Comparison of ENCODE assay signal across 9 cellular contexts in genomic region chr13:99970761-99971575, GRCh38. TPM values are rescaled to one million over a fixed set of nuclear protein-coding genes. Genes with fewer than 3 reads are reported as not detected.
DNase-seq lines count a peak whose midpoint lies in the region; ATAC-seq and TF ChIP-seq lines count a peak whose summit lies in the region.
"Had no signal": no experiment of that assay in that cellular context is flagged by ENCODE, and none has a peak within 500 bp of the region (broad histone marks: within the 10 kb centered on the region; RNA-seq: fewer than 3 reads in every experiment).

No MANE protein-coding gene starts in this region.

- ATAC-seq in heart left ventricle: no peak
- peak; percentile 40 for ATAC-seq in left lobe of liver
- ATAC-seq in GM19467 (IDR thresholded peaks at IDR 0.05; ENCODE audit: unreplicated experiment): no peak
- no peak for ATAC-seq in HG02571 (IDR thresholded peaks at IDR 0.05; ENCODE audit: unreplicated experiment)
- no peak for ATAC-seq in GM18868 (IDR thresholded peaks at IDR 0.05; ENCODE audit: unreplicated experiment)

- H3K4me1 ChIP-seq in right atrium auricular region (peaks cover 0 to 37% of the 10 kb centered on the region in 2 donors), heart left ventricle (peaks cover 10 to 39% (median 20%) of the 10 kb centered on the region in 12 donors)

- WGBS in heart left ventricle, 4 donors: 0 to 2% (median 1%) methylated on average over 7 to 100 of the region's 100 CpGs

- H3K4me3 ChIP-seq in right atrium auricular region: peak overlapping the region in 1 of 2 donors; percentile 30
- H3K4me3 ChIP-seq in heart left ventricle: peak overlapping the region in 6 of 12 donors; percentile 5 to 38 (median 17)
- peak overlapping the region; percentile 93 for H3K4me3 ChIP-seq in WERI-Rb-1 (ENCODE audit: low read depth, low read length)

- intact Hi-C loops in heart left ventricle (cut with DNase I): no loop called here

- no peak overlapping the region for H3K27ac ChIP-seq in right atrium auricular region
- no peak overlapping the region for H3K27ac ChIP-seq in heart left ventricle
- peak overlapping the region; percentile 82 for H3K27ac ChIP-seq in WERI-Rb-1

- H3K36me3 ChIP-seq in right atrium auricular region (no peaks in the 10 kb centered on the region), heart left ventricle (no peaks in the 10 kb centered on the region), WERI-Rb-1 (peaks cover 4% of the 10 kb centered on the region)

- no peak for TF ChIP-seq POLR2A in heart left ventricle (IDR thresholded peaks at IDR 0.05)

- peak; percentile 7 for DNase-seq in right atrium auricular region (ENCODE audit: low spot score)
- DNase-seq in heart left ventricle: no peak
- peak; percentile 84 for DNase-seq in WERI-Rb-1
- no peak for DNase-seq in left lobe of liver (ENCODE audit: low spot score)
- no peak for DNase-seq in stimulated activated CD4-positive, alpha-beta T cell treated with anti-CD3 and anti-CD28 coated beads, Interleukin-1b, Interleukin-23, amount 100 ng/mL, for 48 hours

- TF ChIP-seq CTCF in right atrium auricular region (IDR thresholded peaks at IDR 0.05) (no peak), heart left ventricle (IDR thresholded peaks at IDR 0.05) (no peak), WERI-Rb-1 (IDR thresholded peaks at IDR 0.05; ENCODE audit: low read depth, low read length) (no peak)

- H3K9me3 ChIP-seq in right atrium auricular region: peaks cover 0 to 5% of the 10 kb centered on the region in 2 donors
- peaks cover 0 to 7% (median 0%) of the 10 kb centered on the region in 12 donors for H3K9me3 ChIP-seq in heart left ventricle
- no peaks in the 10 kb centered on the region for H3K9me3 ChIP-seq in WERI-Rb-1 (ENCODE audit: severe bottlenecking)

- H3K27me3 ChIP-seq in right atrium auricular region (peaks cover 72 to 79% of the 10 kb centered on the region in 2 donors), heart left ventricle (peaks cover 89 to 97% (median 94%) of the 10 kb centered on the region in 9 donors), WERI-Rb-1 (ENCODE audit: insufficient read depth, low read depth, severe bottlenecking) (peaks cover 55% of the 10 kb centered on the region)

RNA-seq across cellular contexts. Expression of gene ZIC5, which starts 0.6 kb away (rescaled TPM):
- total RNA-seq in right atrium auricular region: not detected
- total RNA-seq in heart left ventricle: not detected
- polyA plus RNA-seq in heart left ventricle: not detected
- total RNA-seq in left lobe of liver: not detected
- total RNA-seq: kidney epithelial cell had no signal

RNA-seq across cellular contexts. Expression of gene ZIC2, which starts 10.6 kb away (rescaled TPM):
- total RNA-seq in right atrium auricular region (under 1 TPM in 1 of 2 donors, not detected in 1; 0.08 TPM), heart left ventricle (not detected), left lobe of liver (0.38 TPM)
- not detected for polyA plus RNA-seq in heart left ventricle
- total RNA-seq: kidney epithelial cell had no signal

Comparison
In these comparisons a context has a peak if more than half of its experiments do, and no peak if none do; other contexts are left out.
1. DNase-seq: peak in right atrium auricular region (single experiment) and WERI-Rb-1 (single experiment); none in heart left ventricle (0 of 5), left lobe of liver (single experiment) and stimulated activated CD4-positive, alpha-beta T cell treated with anti-CD3 and anti-CD28 coated beads, Interleukin-1b, Interleukin-23, amount 100 ng/mL, for 48 hours (single experiment).